1 cellular context compared by ENCODE assay signal in the genomic region with DNA sequence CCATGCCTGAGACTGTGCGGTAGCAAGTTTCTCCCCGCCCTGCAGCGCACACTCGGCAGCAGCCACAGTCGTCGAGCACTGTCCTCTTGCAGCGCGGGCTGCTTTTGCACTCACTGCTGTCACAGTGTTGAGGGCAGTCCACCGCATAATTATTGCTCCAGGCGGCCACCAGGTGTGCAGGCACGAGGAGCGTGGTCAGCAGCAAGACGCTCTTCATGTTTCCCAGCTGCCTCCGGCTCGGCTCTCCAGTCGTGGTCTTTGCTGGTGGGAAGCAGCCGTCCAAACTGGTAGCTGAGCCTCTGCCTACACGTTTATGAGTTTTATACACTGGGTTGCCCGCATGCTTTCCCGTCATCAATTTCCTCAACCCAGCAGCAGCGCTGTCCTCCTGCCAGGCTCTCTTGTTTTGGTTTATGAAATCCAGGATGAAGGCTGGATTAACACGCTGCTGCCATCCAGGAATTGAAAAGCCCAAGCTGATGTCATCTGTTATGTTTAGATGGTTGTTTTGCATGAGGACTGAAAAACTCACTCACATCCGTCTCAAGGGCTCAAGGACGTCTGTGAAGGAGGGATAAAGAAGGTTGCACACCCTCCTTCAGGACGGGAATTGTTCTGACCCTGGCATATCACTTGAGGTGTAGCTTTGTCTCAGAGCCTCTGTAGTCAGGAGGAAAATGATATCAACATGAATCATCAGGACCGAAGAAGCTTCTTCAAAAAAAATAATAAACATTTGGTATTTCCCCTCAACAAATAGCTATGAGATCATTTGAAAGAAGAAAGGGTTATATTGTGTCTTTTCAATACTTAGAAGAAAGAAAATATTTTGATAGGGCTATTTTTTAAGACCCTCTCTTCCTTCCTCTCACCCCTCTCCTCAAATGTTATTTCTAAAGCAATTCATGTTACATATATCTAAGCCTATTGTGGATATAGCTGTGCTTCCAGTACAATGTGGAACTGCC.
A peak's percentile ranks its signal among the peaks of the same experiment; 100 is the strongest.
TF ChIP-seq lines count a peak whose summit lies in the region.

A gene with protein sequence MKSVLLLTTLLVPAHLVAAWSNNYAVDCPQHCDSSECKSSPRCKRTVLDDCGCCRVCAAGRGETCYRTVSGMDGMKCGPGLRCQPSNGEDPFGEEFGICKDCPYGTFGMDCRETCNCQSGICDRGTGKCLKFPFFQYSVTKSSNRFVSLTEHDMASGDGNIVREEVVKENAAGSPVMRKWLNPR (minus strand): TSS at position 293 of the 968 bp plus-strand sequence. CDS start 76 bp downstream, at position 217.

TF ChIP-seq in HEK293, 187 proteins besides CTCF, POLR2A, EP300 and RAD21 (continued from another document and continues in another):
- TF ChIP-seq TCF7L2 (IDR thresholded peaks at IDR 0.05; ENCODE audit: borderline replicate concordance, low read depth, low read length), result no peak
- no peak for TF ChIP-seq ZNF768 (tag by site-specific recombination; IDR thresholded peaks at IDR 0.05)
- TF ChIP-seq HOXD13 (CRISPR knock-in tag; IDR thresholded peaks at IDR 0.05; ENCODE audit: borderline replicate concordance), result 0 out of 2 replicates have a peak, but pooled peaks have one; percentile 10
- TF ChIP-seq ZIC2 (tag by site-specific recombination; IDR thresholded peaks at IDR 0.05), result peak; percentile 97
- TF ChIP-seq ZNF132 (tag by site-specific recombination; IDR thresholded peaks at IDR 0.05; ENCODE audit: borderline replicate concordance), result no peak
- TF ChIP-seq, protein P1, sequence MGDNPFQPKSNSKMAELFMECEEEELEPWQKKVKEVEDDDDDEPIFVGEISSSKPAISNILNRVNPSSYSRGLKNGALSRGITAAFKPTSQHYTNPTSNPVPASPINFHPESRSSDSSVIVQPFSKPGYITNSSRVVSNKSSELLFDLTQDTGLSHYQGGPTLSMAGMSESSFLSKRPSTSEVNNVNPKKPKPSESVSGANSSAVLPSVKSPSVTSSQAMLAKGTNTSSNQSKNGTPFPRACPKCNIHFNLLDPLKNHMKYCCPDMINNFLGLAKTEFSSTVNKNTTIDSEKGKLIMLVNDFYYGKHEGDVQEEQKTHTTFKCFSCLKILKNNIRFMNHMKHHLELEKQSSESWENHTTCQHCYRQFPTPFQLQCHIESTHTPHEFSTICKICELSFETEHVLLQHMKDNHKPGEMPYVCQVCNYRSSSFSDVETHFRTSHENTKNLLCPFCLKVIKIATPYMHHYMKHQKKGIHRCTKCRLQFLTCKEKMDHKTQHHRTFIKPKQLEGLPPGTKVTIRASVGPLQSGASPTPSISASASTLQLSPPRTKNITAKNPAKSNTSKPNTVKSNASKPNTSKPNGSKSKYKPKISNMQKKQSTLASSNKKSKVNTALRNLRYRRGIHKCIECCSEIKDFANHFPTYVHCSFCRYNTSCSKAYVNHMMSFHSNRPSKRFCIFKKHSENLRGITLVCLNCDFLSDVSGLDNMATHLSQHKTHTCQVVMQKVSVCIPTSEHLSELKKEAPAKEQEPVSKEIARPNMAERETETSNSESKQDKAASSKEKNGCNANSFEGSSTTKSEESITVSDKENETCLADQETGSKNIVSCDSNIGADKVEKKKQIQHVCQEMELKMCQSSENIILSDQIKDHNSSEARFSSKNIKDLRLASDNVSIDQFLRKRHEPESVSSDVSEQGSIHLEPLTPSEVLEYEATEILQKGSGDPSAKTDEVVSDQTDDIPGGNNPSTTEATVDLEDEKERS (tag by site-specific recombination; IDR thresholded peaks at IDR 0.05), result no peak
- TF ChIP-seq ZFP3 (tag by site-specific recombination; IDR thresholded peaks at IDR 0.05; ENCODE audit: low read depth), result no peak
- TF ChIP-seq, protein P2, sequence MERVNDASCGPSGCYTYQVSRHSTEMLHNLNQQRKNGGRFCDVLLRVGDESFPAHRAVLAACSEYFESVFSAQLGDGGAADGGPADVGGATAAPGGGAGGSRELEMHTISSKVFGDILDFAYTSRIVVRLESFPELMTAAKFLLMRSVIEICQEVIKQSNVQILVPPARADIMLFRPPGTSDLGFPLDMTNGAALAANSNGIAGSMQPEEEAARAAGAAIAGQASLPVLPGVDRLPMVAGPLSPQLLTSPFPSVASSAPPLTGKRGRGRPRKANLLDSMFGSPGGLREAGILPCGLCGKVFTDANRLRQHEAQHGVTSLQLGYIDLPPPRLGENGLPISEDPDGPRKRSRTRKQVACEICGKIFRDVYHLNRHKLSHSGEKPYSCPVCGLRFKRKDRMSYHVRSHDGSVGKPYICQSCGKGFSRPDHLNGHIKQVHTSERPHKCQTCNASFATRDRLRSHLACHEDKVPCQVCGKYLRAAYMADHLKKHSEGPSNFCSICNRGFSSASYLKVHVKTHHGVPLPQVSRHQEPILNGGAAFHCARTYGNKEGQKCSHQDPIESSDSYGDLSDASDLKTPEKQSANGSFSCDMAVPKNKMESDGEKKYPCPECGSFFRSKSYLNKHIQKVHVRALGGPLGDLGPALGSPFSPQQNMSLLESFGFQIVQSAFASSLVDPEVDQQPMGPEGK (tag by site-specific recombination; IDR thresholded peaks at IDR 0.05), result no peak
- TF ChIP-seq ZNF416 (tag by site-specific recombination; IDR thresholded peaks at IDR 0.05), result no peak
- TF ChIP-seq ZBTB21 (tag by site-specific recombination; IDR thresholded peaks at IDR 0.05), result peak; percentile 49; the same call in 1 of the 2 replicates
- TF ChIP-seq, protein P3, sequence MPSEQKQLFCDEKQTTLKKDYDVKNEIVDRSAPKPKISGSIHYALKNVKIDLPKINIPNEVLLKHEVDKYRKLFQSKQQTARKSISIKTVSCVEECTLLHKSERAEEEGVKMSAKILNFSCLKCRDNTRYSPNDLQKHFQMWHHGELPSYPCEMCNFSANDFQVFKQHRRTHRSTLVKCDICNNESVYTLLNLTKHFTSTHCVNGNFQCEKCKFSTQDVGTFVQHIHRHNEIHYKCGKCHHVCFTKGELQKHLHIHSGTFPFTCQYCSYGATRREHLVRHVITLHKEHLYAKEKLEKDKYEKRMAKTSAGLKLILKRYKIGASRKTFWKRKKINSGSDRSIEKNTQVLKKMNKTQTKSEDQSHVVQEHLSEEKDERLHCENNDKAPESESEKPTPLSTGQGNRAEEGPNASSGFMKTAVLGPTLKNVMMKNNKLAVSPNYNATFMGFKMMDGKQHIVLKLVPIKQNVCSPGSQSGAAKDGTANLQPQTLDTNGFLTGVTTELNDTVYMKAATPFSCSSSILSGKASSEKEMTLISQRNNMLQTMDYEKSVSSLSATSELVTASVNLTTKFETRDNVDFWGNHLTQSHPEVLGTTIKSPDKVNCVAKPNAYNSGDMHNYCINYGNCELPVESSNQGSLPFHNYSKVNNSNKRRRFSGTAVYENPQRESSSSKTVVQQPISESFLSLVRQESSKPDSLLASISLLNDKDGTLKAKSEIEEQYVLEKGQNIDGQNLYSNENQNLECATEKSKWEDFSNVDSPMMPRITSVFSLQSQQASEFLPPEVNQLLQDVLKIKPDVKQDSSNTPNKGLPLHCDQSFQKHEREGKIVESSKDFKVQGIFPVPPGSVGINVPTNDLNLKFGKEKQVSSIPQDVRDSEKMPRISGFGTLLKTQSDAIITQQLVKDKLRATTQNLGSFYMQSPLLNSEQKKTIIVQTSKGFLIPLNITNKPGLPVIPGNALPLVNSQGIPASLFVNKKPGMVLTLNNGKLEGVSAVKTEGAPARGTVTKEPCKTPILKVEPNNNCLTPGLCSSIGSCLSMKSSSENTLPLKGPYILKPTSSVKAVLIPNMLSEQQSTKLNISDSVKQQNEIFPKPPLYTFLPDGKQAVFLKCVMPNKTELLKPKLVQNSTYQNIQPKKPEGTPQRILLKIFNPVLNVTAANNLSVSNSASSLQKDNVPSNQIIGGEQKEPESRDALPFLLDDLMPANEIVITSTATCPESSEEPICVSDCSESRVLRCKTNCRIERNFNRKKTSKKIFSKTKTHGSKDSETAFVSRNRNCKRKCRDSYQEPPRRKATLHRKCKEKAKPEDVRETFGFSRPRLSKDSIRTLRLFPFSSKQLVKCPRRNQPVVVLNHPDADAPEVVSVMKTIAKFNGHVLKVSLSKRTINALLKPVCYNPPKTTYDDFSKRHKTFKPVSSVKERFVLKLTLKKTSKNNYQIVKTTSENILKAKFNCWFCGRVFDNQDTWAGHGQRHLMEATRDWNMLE (tag by site-specific recombination; conservative IDR thresholded peaks at IDR 0.05; ENCODE audit: low read depth), result no peak
- TF ChIP-seq, protein P4, sequence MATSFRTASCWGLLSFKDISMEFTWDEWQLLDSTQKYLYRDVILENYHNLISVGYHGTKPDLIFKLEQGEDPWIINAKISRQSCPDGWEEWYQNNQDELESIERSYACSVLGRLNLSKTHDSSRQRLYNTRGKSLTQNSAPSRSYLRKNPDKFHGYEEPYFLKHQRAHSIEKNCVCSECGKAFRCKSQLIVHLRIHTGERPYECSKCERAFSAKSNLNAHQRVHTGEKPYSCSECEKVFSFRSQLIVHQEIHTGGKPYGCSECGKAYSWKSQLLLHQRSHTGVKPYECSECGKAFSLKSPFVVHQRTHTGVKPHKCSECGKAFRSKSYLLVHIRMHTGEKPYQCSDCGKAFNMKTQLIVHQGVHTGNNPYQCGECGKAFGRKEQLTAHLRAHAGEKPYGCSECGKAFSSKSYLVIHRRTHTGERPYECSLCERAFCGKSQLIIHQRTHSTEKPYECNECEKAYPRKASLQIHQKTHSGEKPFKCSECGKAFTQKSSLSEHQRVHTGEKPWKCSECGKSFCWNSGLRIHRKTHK (tag by site-specific recombination; IDR thresholded peaks at IDR 0.05), result no peak
- no peak for TF ChIP-seq ZNF585B (tag by site-specific recombination; IDR thresholded peaks at IDR 0.05)
- TF ChIP-seq WT1 (tag by site-specific recombination; IDR thresholded peaks at IDR 0.05), result no peak
- no peak; the same call in 1 of the 2 replicates for TF ChIP-seq ZXDB (tag by site-specific recombination; IDR thresholded peaks at IDR 0.05)
- peak; percentile 71; the same call in 1 of the 2 replicates for TF ChIP-seq ZNF777 (tag by site-specific recombination; IDR thresholded peaks at IDR 0.05; ENCODE audit: borderline replicate concordance)
- TF ChIP-seq, protein P5, sequence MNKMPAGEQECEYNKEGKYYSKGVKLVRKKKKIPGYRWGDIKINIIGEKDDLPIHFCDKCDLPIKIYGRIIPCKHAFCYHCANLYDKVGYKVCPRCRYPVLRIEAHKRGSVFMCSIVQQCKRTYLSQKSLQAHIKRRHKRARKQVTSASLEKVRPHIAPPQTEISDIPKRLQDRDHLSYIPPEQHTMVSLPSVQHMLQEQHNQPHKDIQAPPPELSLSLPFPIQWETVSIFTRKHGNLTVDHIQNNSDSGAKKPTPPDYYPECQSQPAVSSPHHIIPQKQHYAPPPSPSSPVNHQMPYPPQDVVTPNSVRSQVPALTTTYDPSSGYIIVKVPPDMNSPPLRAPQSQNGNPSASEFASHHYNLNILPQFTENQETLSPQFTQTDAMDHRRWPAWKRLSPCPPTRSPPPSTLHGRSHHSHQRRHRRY (tag by site-specific recombination; IDR thresholded peaks at IDR 0.05), result no peak
- TF ChIP-seq ZNF626 (tag by site-specific recombination; IDR thresholded peaks at IDR 0.05), result no peak
- TF ChIP-seq ZNF112 (tag by site-specific recombination; IDR thresholded peaks at IDR 0.05), result no peak
- TF ChIP-seq ZNF184 (tag by site-specific recombination; IDR thresholded peaks at IDR 0.05), result 0 out of 2 replicates have a peak, but pooled peaks have one; percentile 10
- TF ChIP-seq ZNF221 (tag by site-specific recombination; IDR thresholded peaks at IDR 0.05; ENCODE audit: borderline replicate concordance), result no peak
- peak; percentile 91 for TF ChIP-seq ZNF600 (tag by site-specific recombination; IDR thresholded peaks at IDR 0.05)
- TF ChIP-seq MZF1 (tag by site-specific recombination; IDR thresholded peaks at IDR 0.05; ENCODE audit: borderline replicate concordance), result no peak
- no peak for TF ChIP-seq ZNF677 (tag by site-specific recombination; IDR thresholded peaks at IDR 0.05)
- no peak for TF ChIP-seq ZNF776 (tag by site-specific recombination; IDR thresholded peaks at IDR 0.05; ENCODE audit: borderline replicate concordance)
- no peak for TF ChIP-seq ZNF510 (tag by site-specific recombination; IDR thresholded peaks at IDR 0.05; ENCODE audit: insufficient replicate concordance)
- no peak for TF ChIP-seq ZNF560 (tag by site-specific recombination; IDR thresholded peaks at IDR 0.05; ENCODE audit: borderline replicate concordance)
- TF ChIP-seq KLF1 (tag by site-specific recombination; IDR thresholded peaks at IDR 0.05), result no peak
- TF ChIP-seq, protein P6, sequence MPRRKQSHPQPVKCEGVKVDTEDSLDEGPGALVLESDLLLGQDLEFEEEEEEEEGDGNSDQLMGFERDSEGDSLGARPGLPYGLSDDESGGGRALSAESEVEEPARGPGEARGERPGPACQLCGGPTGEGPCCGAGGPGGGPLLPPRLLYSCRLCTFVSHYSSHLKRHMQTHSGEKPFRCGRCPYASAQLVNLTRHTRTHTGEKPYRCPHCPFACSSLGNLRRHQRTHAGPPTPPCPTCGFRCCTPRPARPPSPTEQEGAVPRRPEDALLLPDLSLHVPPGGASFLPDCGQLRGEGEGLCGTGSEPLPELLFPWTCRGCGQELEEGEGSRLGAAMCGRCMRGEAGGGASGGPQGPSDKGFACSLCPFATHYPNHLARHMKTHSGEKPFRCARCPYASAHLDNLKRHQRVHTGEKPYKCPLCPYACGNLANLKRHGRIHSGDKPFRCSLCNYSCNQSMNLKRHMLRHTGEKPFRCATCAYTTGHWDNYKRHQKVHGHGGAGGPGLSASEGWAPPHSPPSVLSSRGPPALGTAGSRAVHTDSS (tag by site-specific recombination; IDR thresholded peaks at IDR 0.05), result peak; percentile 32; the same call in 1 of the 2 replicates
- TF ChIP-seq ZNF660 (tag by site-specific recombination; IDR thresholded peaks at IDR 0.05), result no peak
- TF ChIP-seq ZNF521 (tag by site-specific recombination; IDR thresholded peaks at IDR 0.05), result no peak
- TF ChIP-seq YY1 (tag by site-specific recombination; IDR thresholded peaks at IDR 0.05), result no peak
- no peak for TF ChIP-seq ZNF266 (tag by site-specific recombination; IDR thresholded peaks at IDR 0.05; ENCODE audit: low read depth)
- peak; percentile 44; the same call in 1 of the 2 replicates for TF ChIP-seq ZNF76 (tag by site-specific recombination; IDR thresholded peaks at IDR 0.05; ENCODE audit: borderline replicate concordance, low read depth)
- no peak for TF ChIP-seq ZNF658 (tag by site-specific recombination; IDR thresholded peaks at IDR 0.05)
- TF ChIP-seq, protein P7, sequence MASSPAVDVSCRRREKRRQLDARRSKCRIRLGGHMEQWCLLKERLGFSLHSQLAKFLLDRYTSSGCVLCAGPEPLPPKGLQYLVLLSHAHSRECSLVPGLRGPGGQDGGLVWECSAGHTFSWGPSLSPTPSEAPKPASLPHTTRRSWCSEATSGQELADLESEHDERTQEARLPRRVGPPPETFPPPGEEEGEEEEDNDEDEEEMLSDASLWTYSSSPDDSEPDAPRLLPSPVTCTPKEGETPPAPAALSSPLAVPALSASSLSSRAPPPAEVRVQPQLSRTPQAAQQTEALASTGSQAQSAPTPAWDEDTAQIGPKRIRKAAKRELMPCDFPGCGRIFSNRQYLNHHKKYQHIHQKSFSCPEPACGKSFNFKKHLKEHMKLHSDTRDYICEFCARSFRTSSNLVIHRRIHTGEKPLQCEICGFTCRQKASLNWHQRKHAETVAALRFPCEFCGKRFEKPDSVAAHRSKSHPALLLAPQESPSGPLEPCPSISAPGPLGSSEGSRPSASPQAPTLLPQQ (tag by site-specific recombination; IDR thresholded peaks at IDR 0.05), result peak; percentile 26; the same call in 1 of the 2 replicates
- no peak for TF ChIP-seq SP3 (tag by site-specific recombination; IDR thresholded peaks at IDR 0.05)
- peak; percentile 69 for TF ChIP-seq ZNF335 (tag by site-specific recombination; conservative IDR thresholded peaks at IDR 0.05)
